ENCODE assay signal across 8 cellular contexts in the genomic region with DNA sequence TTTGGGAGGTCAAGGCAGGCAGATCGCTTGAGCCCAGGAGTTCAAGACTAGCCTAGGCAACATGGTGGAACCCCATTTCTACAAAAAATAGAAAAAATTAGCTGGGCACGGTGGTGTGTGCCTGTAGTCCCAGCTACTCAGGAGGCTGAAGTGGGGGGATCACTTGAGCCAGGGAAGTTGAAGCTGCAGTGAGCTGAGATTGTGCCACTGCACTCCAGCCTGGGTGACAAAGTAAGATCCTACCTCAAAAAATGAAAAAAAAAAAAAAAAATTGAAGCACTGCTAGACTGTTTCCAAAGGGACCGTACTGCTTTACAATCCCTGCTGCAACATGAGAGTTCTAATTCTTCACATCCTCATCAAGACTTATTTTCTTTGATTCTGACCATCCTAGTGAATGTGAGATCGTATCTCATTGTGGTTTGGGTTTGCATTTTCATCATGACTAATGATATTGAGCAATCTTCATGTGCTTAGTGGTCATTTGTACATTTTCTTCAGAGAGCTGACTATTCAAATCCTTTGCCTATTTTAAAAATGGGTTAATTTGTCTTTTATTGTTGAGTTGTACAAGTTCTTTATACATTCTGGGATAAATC. TPM values are rescaled to one million over a fixed set of nuclear protein-coding genes. Genes with fewer than 3 reads are reported as not detected.
DNase-seq lines count a peak whose midpoint lies in the region; ATAC-seq and TF ChIP-seq lines count a peak whose summit lies in the region.

No MANE protein-coding gene starts in this region.

- H3K27ac ChIP-seq in mammary epithelial cell (ENCODE audit: insufficient read depth, low read depth, low read length) (peak overlapping the region; percentile 39), coronary artery (no peak overlapping the region)
- no peak overlapping the region for H3K27ac ChIP-seq in naive thymus-derived CD4-positive, alpha-beta T cell (ENCODE audit: low read depth, low read length)

- H3K4me3 Mint-ChIP-seq in naive thymus-derived CD4-positive, alpha-beta T cell = no peak overlapping the region
- H3K4me3 Mint-ChIP-seq in activated CD8-positive, alpha-beta T cell treated with anti-CD3 and anti-CD28 coated beads for 36 hours = no peak overlapping the region

- H3K27me3 Mint-ChIP-seq in naive thymus-derived CD4-positive, alpha-beta T cell = no peaks in the 10 kb centered on the region
- H3K27me3 Mint-ChIP-seq in activated CD8-positive, alpha-beta T cell treated with anti-CD3 and anti-CD28 coated beads for 36 hours = no peaks in the 10 kb centered on the region

- no peak for TF ChIP-seq CTCF in mammary epithelial cell (conservative IDR thresholded peaks at IDR 0.05 in 1 of 2, IDR thresholded peaks at IDR 0.05 in 1 of 2; ENCODE audit: extremely low read depth in 1 of 2, insufficient read depth in 1 of 2, low read depth in 1 of 2, low read length in 2 of 2)
- no peak for TF ChIP-seq CTCF in activated CD8-positive, alpha-beta T cell treated with anti-CD3 and anti-CD28 coated beads for 36 hours (IDR thresholded peaks at IDR 0.05)
- no peak for TF ChIP-seq CTCF in coronary artery (IDR thresholded peaks at IDR 0.05)

- dilution Hi-C loops in mammary epithelial cell (cut with HindIII; ENCODE audit: low sequenced_read_pairs) = no loop called here

- H3K79me2 ChIP-seq in mammary epithelial cell (ENCODE audit: insufficient read depth, low read length) = no peaks in the 10 kb centered on the region

- H3K4me1 Mint-ChIP-seq in naive thymus-derived CD4-positive, alpha-beta T cell = peaks cover 22 to 56% (median 34%) of the 10 kb centered on the region in 7 donors
- peaks cover 16% of the 10 kb centered on the region for H3K4me1 Mint-ChIP-seq in activated CD8-positive, alpha-beta T cell treated with anti-CD3 and anti-CD28 coated beads for 36 hours (ENCODE audit: low read depth)

- in situ Hi-C loops in mammary epithelial cell (cut with MboI; ENCODE audit: low sequenced_read_pairs in 2 of 2) = no loop called here

- no peak overlapping the region for H2AFZ ChIP-seq in mammary epithelial cell (ENCODE audit: low read depth, low read length)

- BruUV-seq in mammary epithelial cell (replicated peaks; lab: Mats Ljungman, UMichigan) = no TSS peak

- H3K36me3 Mint-ChIP-seq in naive thymus-derived CD4-positive, alpha-beta T cell = peaks cover 0 to 24% (median 11%) of the 10 kb centered on the region in 5 donors
- peaks cover 1% of the 10 kb centered on the region for H3K36me3 Mint-ChIP-seq in activated CD8-positive, alpha-beta T cell treated with anti-CD3 and anti-CD28 coated beads for 36 hours (ENCODE audit: low read depth)

- CTCF ChIA-PET in mammary epithelial cell (lab: Charles Lee; ENCODE audit: low non-redundant PET) = interaction anchor here (0.8 kb wide), 1 partner anchor 204 kb away, joined by 5 read pairs; no protein-coding TSS in a partner anchor
- CTCF ChIA-PET in naive thymus-derived CD4-positive, alpha-beta T cell (lab: Charles Lee) = interaction anchor here (0.6 to 1.8 kb wide), 3 partner anchors 9 to 151 kb away, joined by 3 to 6 read pairs (median 3); no protein-coding TSS in a partner anchor
- CTCF ChIA-PET in activated CD8-positive, alpha-beta T cell treated with anti-CD3 and anti-CD28 coated beads for 36 hours (lab: Charles Lee) = interaction anchor here (4.8 kb wide), 1 partner anchor 10 kb away, joined by 21 read pairs; a partner anchor contains a TSS

- H3K4me2 ChIP-seq in mammary epithelial cell (ENCODE audit: insufficient read depth, low read depth, low read length) = peak overlapping the region; percentile 22

- H3K27ac Mint-ChIP-seq in naive thymus-derived CD4-positive, alpha-beta T cell = peak overlapping the region in 3 of 9 donors; percentile 10 to 75 (median 51)
- no peak overlapping the region for H3K27ac Mint-ChIP-seq in activated CD8-positive, alpha-beta T cell treated with anti-CD3 and anti-CD28 coated beads for 36 hours

- intact Hi-C loops in mammary epithelial cell (cut with micrococcal nuclease) = loop anchor here (5.0 kb wide), 1 partner anchor 72 kb away; no protein-coding TSS in a partner anchor
- intact Hi-C loops in naive thymus-derived CD4-positive, alpha-beta T cell (cut with micrococcal nuclease) = no loop called here
- intact Hi-C loops in activated CD8-positive, alpha-beta T cell treated with anti-CD3 and anti-CD28 coated beads for 36 hours (cut with micrococcal nuclease) = no loop called here

- H3K4me1 ChIP-seq in mammary epithelial cell (ENCODE audit: insufficient read depth, low read length) = peaks cover 19% of the 10 kb centered on the region
- H3K4me1 ChIP-seq in naive thymus-derived CD4-positive, alpha-beta T cell (ENCODE audit: control insufficient read depth in 2 of 2, insufficient read depth in 2 of 2, low read length in 2 of 2) = peaks cover 4 to 19% of the 10 kb centered on the region in 2 donors

- H3K4me3 ChIP-seq in mammary epithelial cell (replicated peaks in 1 of 3; ENCODE audit: insufficient read depth in 1 of 3, low read depth in 2 of 3, low read length in 3 of 3) (no peak overlapping the region), coronary artery (no peak overlapping the region)
- H3K4me3 ChIP-seq in naive thymus-derived CD4-positive, alpha-beta T cell (ENCODE audit: low read length) = no peak overlapping the region

- H3K27me3 ChIP-seq in mammary epithelial cell (ENCODE audit: insufficient read depth, low read length) = no peaks in the 10 kb centered on the region
- no peaks in the 10 kb centered on the region for H3K27me3 ChIP-seq in naive thymus-derived CD4-positive, alpha-beta T cell (ENCODE audit: control insufficient read depth in 2 of 2, insufficient read depth in 2 of 2, low read length in 2 of 2)

- H3K36me3 ChIP-seq in mammary epithelial cell (ENCODE audit: insufficient read depth, low read length) = no peaks in the 10 kb centered on the region
- no peaks in the 10 kb centered on the region for H3K36me3 ChIP-seq in naive thymus-derived CD4-positive, alpha-beta T cell (ENCODE audit: control insufficient read depth in 2 of 3, insufficient read depth in 3 of 3, low read length in 3 of 3)

- H3K9me3 ChIP-seq in mammary epithelial cell (replicated peaks; ENCODE audit: insufficient read depth, low read length) = peaks cover 5% of the 10 kb centered on the region
- H3K9me3 ChIP-seq in naive thymus-derived CD4-positive, alpha-beta T cell (ENCODE audit: control insufficient read depth in 2 of 3, low read length in 3 of 3) = no peaks in the 10 kb centered on the region

- no peaks in the 10 kb centered on the region for H4K20me1 ChIP-seq in mammary epithelial cell (ENCODE audit: insufficient read depth, low read length)

- ATAC-seq in naive thymus-derived CD4-positive, alpha-beta T cell = peak; percentile 58
- ATAC-seq in activated CD8-positive, alpha-beta T cell treated with anti-CD3 and anti-CD28 coated beads for 36 hours = no peak
- no peak for ATAC-seq in HG03565 (IDR thresholded peaks at IDR 0.05; ENCODE audit: unreplicated experiment)

- no peak overlapping the region for H3K9ac ChIP-seq in mammary epithelial cell (ENCODE audit: insufficient read depth, low read length)

- POLR2A ChIA-PET in naive thymus-derived CD4-positive, alpha-beta T cell (lab: Charles Lee) = no interaction called here
- POLR2A ChIA-PET in activated CD8-positive, alpha-beta T cell treated with anti-CD3 and anti-CD28 coated beads for 36 hours (lab: Charles Lee) = no interaction called here

- 39% methylated on average over 4 of the region's 4 CpGs for WGBS in mammary epithelial cell (ENCODE audit: low coverage, missing lambda C conversion rate)

- H3K9me3 Mint-ChIP-seq in naive thymus-derived CD4-positive, alpha-beta T cell = peaks cover 0 to 3% (median 0%) of the 10 kb centered on the region in 11 donors
- H3K9me3 Mint-ChIP-seq in activated CD8-positive, alpha-beta T cell treated with anti-CD3 and anti-CD28 coated beads for 36 hours = no peaks in the 10 kb centered on the region

- peak; percentile 8 for DNase-seq in GF-D8 (lab: John Stamatoyannopoulos, UW)
- DNase-seq in NOMO-1 treated with DMSO at 0.1 percent for 48 hours (lab: John Stamatoyannopoulos, UW; ENCODE audit: unreplicated experiment) = peak; percentile 67
- DNase-seq in mammary epithelial cell = peak; percentile 95
- DNase-seq in naive thymus-derived CD4-positive, alpha-beta T cell = no peak
- no peak for DNase-seq in activated CD8-positive, alpha-beta T cell treated with anti-CD3 and anti-CD28 coated beads for 36 hours
- no peak for DNase-seq in coronary artery (ENCODE audit: low spot score)
- DNase-seq in SHP77 treated with DMSO at 0.1 percent for 48 hours (lab: John Stamatoyannopoulos, UW) = no peak

RNA-seq across cellular contexts. Expression of a gene that starts 10.8 kb away (rescaled TPM):
- 1 to 10 TPM in 1 of 2 donors, under 1 TPM in 1; 0.67 to 2.9 TPM for total RNA-seq in mammary epithelial cell
- polyA plus RNA-seq in mammary epithelial cell = 2.7 TPM
- not detected for polyA minus RNA-seq in mammary epithelial cell
- total RNA-seq in naive thymus-derived CD4-positive, alpha-beta T cell = 10 to 100 TPM in 1 of 5 experiments, 1 to 10 TPM in 4; 7.4 to 13.6 (median 8.6) TPM
- 10 to 100 TPM in 1 of 2 donors, 1 to 10 TPM in 1; 8.1 to 11.8 TPM for polyA plus RNA-seq in naive thymus-derived CD4-positive, alpha-beta T cell
- 1 to 10 TPM; 6.4 to 6.9 TPM for total RNA-seq in activated CD8-positive, alpha-beta T cell treated with anti-CD3 and anti-CD28 coated beads for 36 hours

Comparison
In these comparisons a context has a peak if more than half of its experiments do, and no peak if none do; other contexts are left out.
1. DNase-seq: peak in GF-D8 (single experiment), NOMO-1 treated with DMSO at 0.1 percent for 48 hours (single experiment) and mammary epithelial cell (single experiment); none in naive thymus-derived CD4-positive, alpha-beta T cell (0 of 9), activated CD8-positive, alpha-beta T cell treated with anti-CD3 and anti-CD28 coated beads for 36 hours (single experiment), coronary artery (single experiment) and SHP77 treated with DMSO at 0.1 percent for 48 hours (single experiment).